21 cellular contexts compared by ENCODE assay signal in genomic region chr10:132292972-132293415, GRCh38. TPM values are rescaled to one million over a fixed set of nuclear protein-coding genes. Genes with fewer than 3 reads are reported as not detected.
DNase-seq lines count a peak whose midpoint lies in the region; TF ChIP-seq lines count a peak whose summit lies in the region.
"Had no signal": no experiment of that assay in that cellular context is flagged by ENCODE, and none has a peak within 500 bp of the region (broad histone marks: within the 10 kb centered on the region; RNA-seq: fewer than 3 reads in every experiment).

No MANE protein-coding gene starts in this region.

- H3K4me1 ChIP-seq in stomach smooth muscle (ENCODE audit: control insufficient read depth, insufficient read depth, low read length) = peaks cover 17% of the 10 kb centered on the region
- no peaks in the 10 kb centered on the region for H3K4me1 ChIP-seq in colonic mucosa
- H3K4me1 ChIP-seq: HAP-1 had no signal

- H3K4me3 Mint-ChIP-seq in brain = no peak overlapping the region
- H3K4me3 Mint-ChIP-seq in activated CD4-positive, alpha-beta memory T cell treated with anti-CD3 and anti-CD28 coated beads for 36 hours = no peak overlapping the region
- H3K4me3 Mint-ChIP-seq: activated naive CD8-positive, alpha-beta T cell treated with anti-CD3 and anti-CD28 coated beads, Interleukin-2, amount 10 ng/mL, durations not matched to agents 7 days and 5 days; activated T-helper 17 cell treated with anti-CD3 and anti-CD28 coated beads, Interleukin-2, amount 50 U/mL, for 72 hours had no signal

- H3K9ac ChIP-seq in stomach smooth muscle (ENCODE audit: low read length in 2 of 2) = peak overlapping the region in 1 of 2 donors; percentile 39
- H3K9ac ChIP-seq in colonic mucosa (ENCODE audit: low read depth in 2 of 2, low read length in 2 of 2) = no peak overlapping the region

- H3K4me3 ChIP-seq in stomach smooth muscle (ENCODE audit: low read length in 2 of 2) (peak overlapping the region; percentile 31 to 40), colonic mucosa (no peak overlapping the region)
- H3K4me3 ChIP-seq: HAP-1, upper lobe of left lung had no signal

- H3K27me3 ChIP-seq in layer of hippocampus (ENCODE audit: control insufficient read depth, insufficient read depth, low read length) = no peaks in the 10 kb centered on the region
- no peaks in the 10 kb centered on the region for H3K27me3 ChIP-seq in stomach smooth muscle (ENCODE audit: control insufficient read depth in 1 of 2, insufficient read depth in 2 of 2, low read length in 2 of 2)
- no peaks in the 10 kb centered on the region for H3K27me3 ChIP-seq in colonic mucosa
- H3K27me3 ChIP-seq: brain microvascular endothelial cell, upper lobe of left lung had no signal

- H3K36me3 ChIP-seq in stomach smooth muscle (ENCODE audit: control insufficient read depth in 2 of 2, insufficient read depth in 2 of 2, low read length in 2 of 2) (no peaks in the 10 kb centered on the region), colonic mucosa (no peaks in the 10 kb centered on the region)
- H3K36me3 ChIP-seq: brain microvascular endothelial cell, HAP-1, neutrophil, upper lobe of left lung had no signal

- H3K9me3 Mint-ChIP-seq in brain = peaks cover 6 to 24% (median 12%) of the 10 kb centered on the region in 5 experiments
- H3K9me3 Mint-ChIP-seq in activated CD4-positive, alpha-beta memory T cell treated with anti-CD3 and anti-CD28 coated beads for 36 hours = no peaks in the 10 kb centered on the region
- H3K9me3 Mint-ChIP-seq: activated naive CD8-positive, alpha-beta T cell treated with anti-CD3 and anti-CD28 coated beads, Interleukin-2, amount 10 ng/mL, durations not matched to agents 7 days and 5 days; activated T-helper 17 cell treated with anti-CD3 and anti-CD28 coated beads, Interleukin-2, amount 50 U/mL, for 72 hours had no signal

- peak; percentile 23 for DNase-seq in NCI-H2029 (lab: John Stamatoyannopoulos, UW)
- DNase-seq in NCI-H2029 treated with DMSO at 0.1 percent for 48 hours (lab: John Stamatoyannopoulos, UW) = no peak
- DNase-seq in iPS-NIHi7 (ENCODE audit: extremely low spot score) = no peak
- no peak for DNase-seq in colonic mucosa
- no peak for DNase-seq in activated CD4-positive, alpha-beta memory T cell treated with anti-CD3 and anti-CD28 coated beads for 36 hours
- DNase-seq: activated naive CD8-positive, alpha-beta T cell treated with anti-CD3 and anti-CD28 coated beads, Interleukin-2, amount 10 ng/mL, durations not matched to agents 7 days and 5 days; brain microvascular endothelial cell; GF-D8; kidney glomerular epithelial cell; NCI-H146; NCI-H226; NK-92 treated with Interleukin-12 subunit alpha and Interleukin-12 subunit beta, amount 100 ng/mL, for 24 hours; stimulated activated naive CD4-positive, alpha-beta T cell had no signal

- H3K27me3 Mint-ChIP-seq in brain = peaks cover 10% of the 10 kb centered on the region
- H3K27me3 Mint-ChIP-seq in activated CD4-positive, alpha-beta memory T cell treated with anti-CD3 and anti-CD28 coated beads for 36 hours = no peaks in the 10 kb centered on the region

- H3K27ac ChIP-seq in layer of hippocampus (ENCODE audit: low read depth, low read length) = peak overlapping the region; percentile 49
- H3K27ac ChIP-seq in stomach smooth muscle (ENCODE audit: low read length) = peak overlapping the region; percentile 60
- H3K27ac ChIP-seq in colonic mucosa = no peak overlapping the region
- H3K27ac ChIP-seq: brain microvascular endothelial cell, neutrophil, RWPE1, upper lobe of left lung had no signal

- CTCF ChIA-PET in activated CD4-positive, alpha-beta memory T cell treated with anti-CD3 and anti-CD28 coated beads for 36 hours (lab: Charles Lee) = no interaction called here

- peaks cover 43% of the 10 kb centered on the region for H3K4me1 Mint-ChIP-seq in brain
- H3K4me1 Mint-ChIP-seq in activated CD4-positive, alpha-beta memory T cell treated with anti-CD3 and anti-CD28 coated beads for 36 hours (ENCODE audit: low read depth) = no peaks in the 10 kb centered on the region
- H3K4me1 Mint-ChIP-seq: activated naive CD8-positive, alpha-beta T cell treated with anti-CD3 and anti-CD28 coated beads, Interleukin-2, amount 10 ng/mL, durations not matched to agents 7 days and 5 days had no signal

- H3K9me3 ChIP-seq in stomach smooth muscle (ENCODE audit: control insufficient read depth in 2 of 2, low read length in 2 of 2) (peaks cover 0 to 2% of the 10 kb centered on the region in 2 donors), colonic mucosa (no peaks in the 10 kb centered on the region)
- H3K9me3 ChIP-seq: HAP-1, neutrophil had no signal

- H3K36me3 Mint-ChIP-seq in brain = peaks cover 22% of the 10 kb centered on the region
- H3K36me3 Mint-ChIP-seq in activated CD4-positive, alpha-beta memory T cell treated with anti-CD3 and anti-CD28 coated beads for 36 hours = no peaks in the 10 kb centered on the region
- H3K36me3 Mint-ChIP-seq: activated naive CD8-positive, alpha-beta T cell treated with anti-CD3 and anti-CD28 coated beads, Interleukin-2, amount 10 ng/mL, durations not matched to agents 7 days and 5 days had no signal

- POLR2A ChIA-PET in activated CD4-positive, alpha-beta memory T cell treated with anti-CD3 and anti-CD28 coated beads for 36 hours (lab: Charles Lee) = no interaction called here

- no peak for TF ChIP-seq CTCF in brain (conservative IDR thresholded peaks at IDR 0.05)
- no peak for TF ChIP-seq CTCF in colonic mucosa (IDR thresholded peaks at IDR 0.05)

- H3K27ac Mint-ChIP-seq in brain = peak overlapping the region in 3 of 5 experiments; percentile 74 to 83 (median 76)
- H3K27ac Mint-ChIP-seq in activated CD4-positive, alpha-beta memory T cell treated with anti-CD3 and anti-CD28 coated beads for 36 hours = no peak overlapping the region
- H3K27ac Mint-ChIP-seq: activated naive CD8-positive, alpha-beta T cell treated with anti-CD3 and anti-CD28 coated beads, Interleukin-2, amount 10 ng/mL, durations not matched to agents 7 days and 5 days; activated T-helper 17 cell treated with anti-CD3 and anti-CD28 coated beads, Interleukin-2, amount 50 U/mL, for 72 hours had no signal

- intact Hi-C loops in colonic mucosa (cut with DNase I) = no loop called here
- intact Hi-C loops in activated CD4-positive, alpha-beta memory T cell treated with anti-CD3 and anti-CD28 coated beads for 36 hours (cut with micrococcal nuclease) = no loop called here

RNA-seq across cellular contexts. Expression of gene STK32C, which starts 14.8 kb away (rescaled TPM):
- polyA plus RNA-seq in brain (ENCODE audit: insufficient read depth, low read depth, low replicate concordance) = 72.6 TPM
- 10 to 100 TPM in 1 of 2 donors, 1 to 10 TPM in 1; 9.2 to 14.5 TPM for total RNA-seq in colonic mucosa
- total RNA-seq in activated CD4-positive, alpha-beta memory T cell treated with anti-CD3 and anti-CD28 coated beads for 36 hours = 10 to 100 TPM; 14.8 to 16.1 TPM

RNA-seq across cellular contexts. Expression of gene LRRC27, which starts 39.0 kb away (rescaled TPM):
- 16.2 TPM for polyA plus RNA-seq in brain (ENCODE audit: insufficient read depth, low read depth, low replicate concordance)
- 1 to 10 TPM; 5.8 to 6.1 TPM for total RNA-seq in colonic mucosa
- 1 to 10 TPM; 2.5 to 2.8 TPM for total RNA-seq in activated CD4-positive, alpha-beta memory T cell treated with anti-CD3 and anti-CD28 coated beads for 36 hours
